In the genomic region with DNA sequence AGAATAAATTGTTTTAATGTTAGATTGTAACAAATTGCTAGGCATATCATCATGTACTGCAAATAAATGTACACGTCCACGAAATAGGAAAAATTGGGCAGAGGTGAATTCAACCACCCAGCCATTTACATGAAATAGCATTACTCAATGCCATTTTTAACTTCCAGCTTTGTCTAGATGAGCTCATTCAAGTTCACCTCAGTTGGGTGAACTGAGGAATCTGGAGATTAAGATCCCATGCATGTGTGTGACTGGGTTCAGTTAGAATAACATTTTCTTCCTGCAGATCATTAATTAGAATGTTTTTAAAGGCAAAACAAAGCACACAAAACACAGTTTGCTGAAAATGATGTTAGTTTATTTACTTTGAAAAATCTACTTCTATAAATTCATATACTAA, we compare ENCODE assay signal across 20 cellular contexts.
"Had no signal": no experiment of that assay in that cellular context is flagged by ENCODE, and none has a peak within 500 bp of the region (broad histone marks: within the 10 kb centered on the region; RNA-seq: fewer than 3 reads in every experiment).

No MANE protein-coding gene starts in this region.

- H3K4me1 ChIP-seq: psoas muscle had no signal

- H3K4me3 ChIP-seq: esophagus muscularis mucosa, gastroesophageal sphincter, lung, psoas muscle, skin epidermis, transverse colon had no signal

- H3K27ac Mint-ChIP-seq: naive B cell; nephron progenitor cell; stimulated activated naive B cell treated with anti-CD40 and anti-IgM and Interleukin-4, amounts not matched to agents 10 μg/mL and 1 μg/mL and 100 μg/mL, for 72 hours had no signal

- H3K9me3 Mint-ChIP-seq: naive B cell; nephron progenitor cell; stimulated activated naive B cell treated with anti-CD40 and anti-IgM and Interleukin-4, amounts not matched to agents 10 μg/mL and 1 μg/mL and 100 μg/mL, for 72 hours had no signal

- H3K9me3 ChIP-seq: esophagus muscularis mucosa, gastroesophageal sphincter, psoas muscle, stomach, thoracic aorta, transverse colon had no signal

- H3K27ac ChIP-seq: esophagus muscularis mucosa, gastroesophageal sphincter, psoas muscle, skin epidermis, thoracic aorta, transverse colon had no signal

- H3K4me3 Mint-ChIP-seq: naive B cell; nephron progenitor cell; stimulated activated naive B cell treated with anti-CD40 and anti-IgM and Interleukin-4, amounts not matched to agents 10 μg/mL and 1 μg/mL and 100 μg/mL, for 72 hours had no signal

- DNase-seq: central memory CD4-positive, alpha-beta T cell; effector memory CD4-positive, alpha-beta T cell; left cardiac atrium; left ventricle myocardium superior; mesendoderm; naive B cell; nephron progenitor cell; psoas muscle; stimulated activated CD4-positive, alpha-beta T cell treated with anti-CD3 and anti-CD28 coated beads, Interleukin-2, amount 100 ng/mL, for 24 hours; stimulated activated CD4-positive, alpha-beta T cell treated with anti-CD3 and anti-CD28 coated beads, Interleukin-4, amount 100 ng/mL, for 4 hours; stimulated activated naive B cell treated with anti-CD40 and anti-IgM and Interleukin-4, amounts not matched to agents 10 μg/mL and 1 μg/mL and 100 μg/mL, for 72 hours; stomach; substantia nigra; transverse colon had no signal

- FAIRE-seq: endometrium had no signal

- H3K4me1 Mint-ChIP-seq: naive B cell; nephron progenitor cell; stimulated activated naive B cell treated with anti-CD40 and anti-IgM and Interleukin-4, amounts not matched to agents 10 μg/mL and 1 μg/mL and 100 μg/mL, for 72 hours had no signal

- H3K36me3 Mint-ChIP-seq: naive B cell; stimulated activated naive B cell treated with anti-CD40 and anti-IgM and Interleukin-4, amounts not matched to agents 10 μg/mL and 1 μg/mL and 100 μg/mL, for 72 hours had no signal

- H3K36me3 ChIP-seq: esophagus muscularis mucosa, gastroesophageal sphincter, stomach, thoracic aorta, transverse colon had no signal

- H3K27me3 ChIP-seq: esophagus muscularis mucosa, gastroesophageal sphincter, stomach, transverse colon had no signal
